Comparison of ENCODE assay signal across 17 cellular contexts in the genomic region with DNA sequence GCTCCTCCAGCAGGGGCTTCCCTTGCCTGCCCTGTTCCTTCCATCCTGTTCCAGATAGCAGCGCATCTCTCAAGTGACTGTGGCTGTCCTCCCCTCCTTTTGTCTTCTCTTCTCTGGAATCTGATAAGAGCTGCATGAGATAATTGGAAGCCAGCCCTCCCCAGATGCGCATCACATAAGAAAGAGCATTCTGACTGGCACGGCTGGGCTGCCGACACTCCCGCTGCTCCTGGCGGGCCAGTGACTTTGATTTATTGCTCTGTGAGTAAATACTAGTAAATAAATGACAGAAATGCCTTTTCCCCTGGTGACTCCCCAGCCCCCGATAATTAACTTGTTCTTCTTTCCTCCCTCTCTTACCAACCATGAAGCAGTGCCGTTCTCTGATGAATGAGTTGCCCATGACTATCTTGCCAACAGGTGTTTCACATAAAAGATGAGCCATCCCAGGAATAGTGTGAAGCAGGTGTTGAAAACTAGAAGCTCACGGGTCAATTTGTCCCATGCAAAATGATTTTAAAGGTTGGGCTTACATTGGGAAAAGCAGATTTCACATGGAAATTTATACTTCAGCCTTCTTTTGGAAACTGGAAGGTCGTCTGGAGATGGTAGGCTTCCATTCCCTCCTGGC.
DNase-seq lines count a peak whose midpoint lies in the region; ATAC-seq and TF ChIP-seq lines count a peak whose summit lies in the region.
"Had no signal": no experiment of that assay in that cellular context is flagged by ENCODE, and none has a peak within 500 bp of the region (broad histone marks: within the 10 kb centered on the region; RNA-seq: fewer than 3 reads in every experiment).

No MANE protein-coding gene starts in this region.

- H3K36me3 ChIP-seq in Caco-2 (ENCODE audit: control insufficient read depth, insufficient read depth, low read length): no peaks in the 10 kb centered on the region
- no peaks in the 10 kb centered on the region for H3K36me3 ChIP-seq in mesodermal cell (ENCODE audit: control insufficient read depth, insufficient read depth, low read length)
- H3K36me3 ChIP-seq: breast epithelium, upper lobe of left lung had no signal

- CTCF ChIA-PET in Caco-2 (lab: Charles Lee) (interaction anchor here (0.7 kb wide), 1 partner anchor 73 kb away, joined by 3 read pairs; no protein-coding TSS in a partner anchor), WTC11 (lab: Charles Lee) (interaction anchor here (1.0 kb wide), 1 partner anchor 62 kb away, joined by 4 read pairs; no protein-coding TSS in a partner anchor), RWPE1 (lab: Yijun Ruan, JAX) (no interaction called here)
- CTCF ChIA-PET in activated CD8-positive, alpha-beta memory T cell treated with anti-CD3 and anti-CD28 coated beads, Interleukin-2, amount 10 ng/mL, durations not matched to agents 7 days and 5 days (lab: Charles Lee): no interaction called here

- POLR2A ChIA-PET in Caco-2 (lab: Charles Lee) (no interaction called here), WTC11 (lab: Charles Lee) (interaction anchor here (0.9 kb wide), 1 partner anchor 12 kb away, joined by 3 read pairs; no protein-coding TSS in a partner anchor), RWPE1 (lab: Yijun Ruan, JAX; ENCODE audit: low non-redundant PET) (no interaction called here)

- intact Hi-C loops in Caco-2 (cut with micrococcal nuclease; ENCODE audit: unreplicated experiment): loop anchor here (2.0 kb wide), 1 partner anchor 15 kb away; no protein-coding TSS in a partner anchor

- H3K4me3 ChIP-seq in Caco-2 (ENCODE audit: low read depth, low read length) (peak overlapping the region; percentile 29), LNCaP clone FGC (ENCODE audit: low read depth, low read length) (no peak overlapping the region), mesodermal cell (ENCODE audit: extremely low read depth, insufficient read depth, low read length, poor library complexity, severe bottlenecking) (no peak overlapping the region)
- H3K4me3 ChIP-seq: breast epithelium, upper lobe of left lung had no signal

- H3K4me1 ChIP-seq in Caco-2 (peaks cover 44% of the 10 kb centered on the region), mesodermal cell (ENCODE audit: control insufficient read depth, insufficient read depth, low read length, poor library complexity, severe bottlenecking) (peaks cover 4% of the 10 kb centered on the region)
- H3K4me1 ChIP-seq: breast epithelium, upper lobe of left lung had no signal

- TF ChIP-seq CTCF in Caco-2 (IDR thresholded peaks at IDR 0.05; ENCODE audit: insufficient read depth in 1 of 2, low read depth in 1 of 2, low read length in 1 of 2, severe bottlenecking in 1 of 2, unreplicated experiment in 1 of 2) (no peak), LNCaP clone FGC (IDR thresholded peaks at IDR 0.05; ENCODE audit: control insufficient read depth, extremely low read depth, insufficient read depth) (no peak), WTC11 (IDR thresholded peaks at IDR 0.05) (no peak), RWPE1 (conservative IDR thresholded peaks at IDR 0.05; ENCODE audit: low read depth) (no peak)

- H3K27ac Mint-ChIP-seq in Caco-2 (ENCODE audit: unreplicated experiment) (peak overlapping the region; percentile 4), WTC11 (no peak overlapping the region)
- H3K27ac Mint-ChIP-seq in activated CD8-positive, alpha-beta memory T cell treated with anti-CD3 and anti-CD28 coated beads, Interleukin-2, amount 10 ng/mL, durations not matched to agents 7 days and 5 days: no peak overlapping the region
- H3K27ac Mint-ChIP-seq: activated naive CD4-positive, alpha-beta T cell treated with anti-CD3 and anti-CD28 coated beads, Interleukin-2, amount 50 U/mL, for 72 hours had no signal

- WGBS in mesodermal cell (ENCODE audit: insufficient coverage in 2 of 2), 2 experiments: 32 to 46% methylated on average over 2 to 3 of the region's 10 CpGs

- no TSS peak for BruUV-seq in Caco-2 (replicated peaks; lab: Mats Ljungman, UMichigan)

- H3K36me3 Mint-ChIP-seq in Caco-2 (ENCODE audit: insufficient read depth, unreplicated experiment) (peaks cover 10% of the 10 kb centered on the region), WTC11 (0 out of 2 replicates have a peak, but pooled peaks cover 3% of the 10 kb centered on the region)
- H3K36me3 Mint-ChIP-seq in activated CD8-positive, alpha-beta memory T cell treated with anti-CD3 and anti-CD28 coated beads, Interleukin-2, amount 10 ng/mL, durations not matched to agents 7 days and 5 days: peaks cover 2% of the 10 kb centered on the region
- H3K36me3 Mint-ChIP-seq: activated naive CD4-positive, alpha-beta T cell treated with anti-CD3 and anti-CD28 coated beads, Interleukin-2, amount 50 U/mL, for 72 hours had no signal

- H3K4me1 Mint-ChIP-seq in Caco-2 (ENCODE audit: low read depth, unreplicated experiment) (peaks cover 29% of the 10 kb centered on the region), WTC11 (peaks cover 15% of the 10 kb centered on the region)
- H3K4me1 Mint-ChIP-seq in activated CD8-positive, alpha-beta memory T cell treated with anti-CD3 and anti-CD28 coated beads, Interleukin-2, amount 10 ng/mL, durations not matched to agents 7 days and 5 days: peaks cover 4% of the 10 kb centered on the region

- H3K27me3 Mint-ChIP-seq in Caco-2 (ENCODE audit: insufficient read depth, unreplicated experiment): no peaks in the 10 kb centered on the region
- no peaks in the 10 kb centered on the region for H3K27me3 Mint-ChIP-seq in WTC11 (ENCODE audit: low read depth)
- peaks cover 20% of the 10 kb centered on the region for H3K27me3 Mint-ChIP-seq in activated CD8-positive, alpha-beta memory T cell treated with anti-CD3 and anti-CD28 coated beads, Interleukin-2, amount 10 ng/mL, durations not matched to agents 7 days and 5 days

- 0 out of 2 replicates have a peak, but pooled peaks cover 3% of the 10 kb centered on the region for H3K9me3 ChIP-seq in Caco-2
- no peaks in the 10 kb centered on the region for H3K9me3 ChIP-seq in mesodermal cell (ENCODE audit: control insufficient read depth, low read length)
- H3K9me3 ChIP-seq: breast epithelium, upper lobe of left lung had no signal

- H3K4me3 Mint-ChIP-seq in Caco-2 (ENCODE audit: unreplicated experiment) (peak overlapping the region; percentile 52), WTC11 (no peak overlapping the region)
- H3K4me3 Mint-ChIP-seq in activated CD8-positive, alpha-beta memory T cell treated with anti-CD3 and anti-CD28 coated beads, Interleukin-2, amount 10 ng/mL, durations not matched to agents 7 days and 5 days: no peak overlapping the region

- DNase-seq in Caco-2 (peak; percentile 73 to 90), LNCaP clone FGC (ENCODE audit: low read depth) (peak; percentile 23), WTC11 (ENCODE audit: low spot score) (peak; percentile 32), RWPE1 (ENCODE audit: low spot score) (no peak)
- no peak for DNase-seq in activated CD8-positive, alpha-beta memory T cell treated with anti-CD3 and anti-CD28 coated beads, Interleukin-2, amount 10 ng/mL, durations not matched to agents 7 days and 5 days
- DNase-seq in stimulated activated CD4-positive, alpha-beta T cell treated with anti-CD3 and anti-CD28 coated beads, Interleukin-4, amount 100 ng/mL, for 4 hours: no peak
- DNase-seq in activated CD4-positive, alpha-beta T cell treated with anti-CD3 and anti-CD28 coated beads for 1 hour: no peak
- DNase-seq: effector CD4-positive, alpha-beta T cell; foreskin fibroblast; IMR-90; NCI-H1092; retina; stimulated activated CD4-positive, alpha-beta T cell treated with anti-CD3 and anti-CD28 coated beads, Interleukin-2, amount 100 ng/mL, for 48 hours; upper lobe of left lung had no signal

- ATAC-seq in WTC11: peak; percentile 82
- no peak for ATAC-seq in activated CD8-positive, alpha-beta memory T cell treated with anti-CD3 and anti-CD28 coated beads, Interleukin-2, amount 10 ng/mL, durations not matched to agents 7 days and 5 days
- ATAC-seq: activated naive CD4-positive, alpha-beta T cell treated with anti-CD3 and anti-CD28 coated beads, Interleukin-2, amount 50 U/mL, for 72 hours had no signal

- H3K9me3 Mint-ChIP-seq in Caco-2 (ENCODE audit: unreplicated experiment) (no peaks in the 10 kb centered on the region), WTC11 (peaks cover 13% of the 10 kb centered on the region)
- H3K9me3 Mint-ChIP-seq in activated CD8-positive, alpha-beta memory T cell treated with anti-CD3 and anti-CD28 coated beads, Interleukin-2, amount 10 ng/mL, durations not matched to agents 7 days and 5 days (ENCODE audit: low read depth): peaks cover 6% of the 10 kb centered on the region

- H3K27ac ChIP-seq in mesodermal cell (ENCODE audit: low read depth, low read length, severe bottlenecking): peak overlapping the region; percentile 10
- H3K27ac ChIP-seq in RWPE1: no peak overlapping the region
- H3K27ac ChIP-seq: breast epithelium, upper lobe of left lung had no signal

- H3K27me3 ChIP-seq in Caco-2 (replicated peaks; ENCODE audit: control insufficient read depth, insufficient read depth, low read length): no peaks in the 10 kb centered on the region
- H3K27me3 ChIP-seq: upper lobe of left lung had no signal

TF ChIP-seq in WTC11, 78 proteins besides CTCF, POLR2A, EP300 and RAD21 (continues in another document):
- TF ChIP-seq, protein P1, sequence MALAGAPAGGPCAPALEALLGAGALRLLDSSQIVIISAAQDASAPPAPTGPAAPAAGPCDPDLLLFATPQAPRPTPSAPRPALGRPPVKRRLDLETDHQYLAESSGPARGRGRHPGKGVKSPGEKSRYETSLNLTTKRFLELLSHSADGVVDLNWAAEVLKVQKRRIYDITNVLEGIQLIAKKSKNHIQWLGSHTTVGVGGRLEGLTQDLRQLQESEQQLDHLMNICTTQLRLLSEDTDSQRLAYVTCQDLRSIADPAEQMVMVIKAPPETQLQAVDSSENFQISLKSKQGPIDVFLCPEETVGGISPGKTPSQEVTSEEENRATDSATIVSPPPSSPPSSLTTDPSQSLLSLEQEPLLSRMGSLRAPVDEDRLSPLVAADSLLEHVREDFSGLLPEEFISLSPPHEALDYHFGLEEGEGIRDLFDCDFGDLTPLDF (CRISPR knock-in tag; IDR thresholded peaks at IDR 0.05): no peak
- TF ChIP-seq, protein P2, sequence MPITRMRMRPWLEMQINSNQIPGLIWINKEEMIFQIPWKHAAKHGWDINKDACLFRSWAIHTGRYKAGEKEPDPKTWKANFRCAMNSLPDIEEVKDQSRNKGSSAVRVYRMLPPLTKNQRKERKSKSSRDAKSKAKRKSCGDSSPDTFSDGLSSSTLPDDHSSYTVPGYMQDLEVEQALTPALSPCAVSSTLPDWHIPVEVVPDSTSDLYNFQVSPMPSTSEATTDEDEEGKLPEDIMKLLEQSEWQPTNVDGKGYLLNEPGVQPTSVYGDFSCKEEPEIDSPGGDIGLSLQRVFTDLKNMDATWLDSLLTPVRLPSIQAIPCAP (CRISPR knock-in tag; IDR thresholded peaks at IDR 0.05): no peak

Comparison
In these comparisons a context has a peak if more than half of its experiments do, and no peak if none do; other contexts are left out.
1. DNase-seq: peak in Caco-2 (2 of 2), LNCaP clone FGC (single experiment) and WTC11 (single experiment); none in RWPE1 (single experiment), activated CD8-positive, alpha-beta memory T cell treated with anti-CD3 and anti-CD28 coated beads, Interleukin-2, amount 10 ng/mL, durations not matched to agents 7 days and 5 days (single experiment), stimulated activated CD4-positive, alpha-beta T cell treated with anti-CD3 and anti-CD28 coated beads, Interleukin-4, amount 100 ng/mL, for 4 hours (0 of 2) and activated CD4-positive, alpha-beta T cell treated with anti-CD3 and anti-CD28 coated beads for 1 hour (single experiment).
2. CTCF ChIA-PET loops: an anchor here in Caco-2 (0.7 kb wide) and WTC11 (1.0 kb wide); none called in RWPE1 and activated CD8-positive, alpha-beta memory T cell treated with anti-CD3 and anti-CD28 coated beads, Interleukin-2, amount 10 ng/mL, durations not matched to agents 7 days and 5 days.